In genomic region chr9:73911814-73912213, GRCh38 we compare ENCODE assay signal across 26 cellular contexts.
"Had no signal": no experiment of that assay in that cellular context is flagged by ENCODE, and none has a peak within 500 bp of the region (broad histone marks: within the 10 kb centered on the region; RNA-seq: fewer than 3 reads in every experiment).

No MANE protein-coding gene starts in this region.

- H3K4me1 ChIP-seq: colonic mucosa, esophagus muscularis mucosa, foreskin keratinocyte, gastroesophageal sphincter, heart left ventricle, suprapubic skin, vagina had no signal

- H3K27ac ChIP-seq: colonic mucosa, epithelial cell of prostate, esophagus muscularis mucosa, foreskin keratinocyte, gastroesophageal sphincter, heart left ventricle, ovary, suprapubic skin, vagina had no signal

- H3K27me3 ChIP-seq: colonic mucosa, esophagus muscularis mucosa, foreskin keratinocyte, gastroesophageal sphincter, heart left ventricle, ovary, suprapubic skin, vagina had no signal

- DNase-seq: colonic mucosa; effector CD8-positive, alpha-beta T cell; endodermal cell; foreskin keratinocyte; heart left ventricle; hippocampal formation; islet precursor cell; natural killer cell; occipital lobe; ovary; retina; stimulated activated CD4-positive, alpha-beta T cell treated with anti-CD3 and anti-CD28 coated beads, Interleukin-12 subunit alpha, Interleukin-12 subunit beta, amount 100 ng/mL, for 4 hours; stimulated activated CD4-positive, alpha-beta T cell treated with anti-CD3 and anti-CD28 coated beads, Interleukin-1b, Interleukin-23, amount 100 ng/mL, for 48 hours; stimulated activated CD4-positive, alpha-beta T cell treated with anti-CD3 and anti-CD28 coated beads, Interleukin-4, amount 100 ng/mL, for 1 hour; stimulated activated CD8-positive, alpha-beta memory T cell treated with anti-CD3 and anti-CD28 coated beads, Interleukin-4, amount 100 ng/mL, for 48 hours; stimulated activated naive CD4-positive, alpha-beta T cell; stimulated activated naive CD8-positive, alpha-beta T cell treated with anti-CD3 and anti-CD28 coated beads, Interleukin-15, amount 100 ng/mL, for 72 hours; trophoblast cell had no signal

- H3K4me3 ChIP-seq: colonic mucosa, esophagus muscularis mucosa, gastroesophageal sphincter, heart left ventricle, lung, ovary, smooth muscle cell, suprapubic skin, vagina had no signal

- H3K9me3 ChIP-seq: colonic mucosa, esophagus muscularis mucosa, gastroesophageal sphincter, heart left ventricle, ovary, suprapubic skin, vagina had no signal

- ATAC-seq: foreskin keratinocyte; gastroesophageal sphincter; heart left ventricle; natural killer cell; sciatic nerve; stimulated activated naive CD8-positive, alpha-beta T cell treated with anti-CD3 and anti-CD28 coated beads, Interleukin-15, amount 100 ng/mL, for 72 hours had no signal

- H3K36me3 ChIP-seq: colonic mucosa, esophagus muscularis mucosa, gastroesophageal sphincter, heart left ventricle, ovary, suprapubic skin, vagina had no signal

- H3K4me2 ChIP-seq: smooth muscle cell had no signal
